ENCODE assay signal across 35 cellular contexts in the genomic region with DNA sequence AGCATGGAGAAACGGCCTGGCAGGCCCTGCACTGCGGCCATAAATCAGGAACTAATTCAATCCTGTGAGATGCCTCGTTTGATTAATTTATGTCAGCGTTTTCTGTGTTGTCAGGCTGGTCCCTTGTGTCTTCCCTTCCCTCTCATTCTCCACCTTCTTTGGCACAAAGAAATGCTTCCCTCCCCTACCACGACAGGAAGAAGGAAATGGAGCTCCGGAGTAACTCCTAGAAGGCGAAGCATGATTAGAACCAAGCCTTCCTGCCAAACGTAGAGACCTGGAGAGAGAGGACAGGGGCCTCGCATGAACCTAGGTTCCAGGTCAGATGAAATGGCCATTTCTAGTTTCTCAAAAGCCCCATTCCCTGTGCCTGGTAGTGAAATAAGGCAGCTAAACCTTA.
"Had no signal": no experiment of that assay in that cellular context is flagged by ENCODE, and none has a peak within 500 bp of the region (broad histone marks: within the 10 kb centered on the region; RNA-seq: fewer than 3 reads in every experiment).

No MANE protein-coding gene starts in this region.

- ATAC-seq: activated CD8-positive, alpha-beta T cell treated with anti-CD3 and anti-CD28 coated beads for 36 hours; activated naive CD4-positive, alpha-beta T cell treated with anti-CD3 and anti-CD28 coated beads, Interleukin-2, amount 50 U/mL, for 72 hours; activated T-cell treated with anti-CD3 and anti-CD28 coated beads, Interleukin-2, amount 50 U/mL, for 4 hours; activated T-cell treated with anti-CD3 and anti-CD28 coated beads, Interleukin-2, amount 50 U/mL, for 72 hours; activated T-helper 17 cell treated with anti-CD3 and anti-CD28 coated beads, Interleukin-2, amount 50 U/mL, for 72 hours; body of pancreas had no signal

- H3K36me3 ChIP-seq: adrenal gland, brain microvascular endothelial cell, breast epithelium had no signal

- H3K27me3 ChIP-seq: adrenal gland, body of pancreas, brain microvascular endothelial cell had no signal

- H3K9me3 Mint-ChIP-seq: activated B cell treated with CpG ODN at 0.5 μM for 24 hours; activated CD4-positive, alpha-beta memory T cell treated with anti-CD3 and anti-CD28 coated beads for 36 hours; activated CD4-positive, alpha-beta T cell treated with anti-CD3 and anti-CD28 coated beads, Interleukin-2, amount 10 ng/mL, durations not matched to agents 24 days and 14 days; activated CD8-positive, alpha-beta T cell treated with anti-CD3 and anti-CD28 coated beads for 36 hours; activated naive CD4-positive, alpha-beta T cell treated with anti-CD3 and anti-CD28 coated beads for 36 hours; activated naive CD8-positive, alpha-beta T cell treated with anti-CD3 and anti-CD28 coated beads for 36 hours; activated T-cell treated with anti-CD3 and anti-CD28 coated beads, Interleukin-2, amount 50 U/mL, for 4 hours; activated T-cell treated with anti-CD3 and anti-CD28 coated beads, Interleukin-2, amount 50 U/mL, for 72 hours; activated T-helper 1 cell treated with anti-CD3 and anti-CD28 coated beads, Interleukin-12 subunit alpha, Interleukin-12 subunit beta, Interleukin-2, Interleukin-4 antibody, amounts not matched to agents 30 ng/mL and 10 ng/mL and 1 ng/mL, durations not matched to agents 14 hours and 24 hours and 36 hours; T-helper 1 cell treated with Interleukin-12 subunit alpha and Interleukin-12 subunit beta and Interleukin-4 antibody, amounts not matched to agents 30 μg/mL and 1 μg/mL, for 36 hours; T-helper 2 cell treated with Interferon-gamma antibody and Interleukin-4, amounts not matched to agents 5 μg/mL and 100 μg/mL, for 36 hours had no signal

- H3K9me3 ChIP-seq: adrenal gland, body of pancreas, breast epithelium had no signal

- DNase-seq: activated B cell treated with CpG ODN at 0.5 μM for 24 hours; activated CD4-positive, alpha-beta memory T cell treated with anti-CD3 and anti-CD28 coated beads for 36 hours; activated CD4-positive, alpha-beta T cell treated with anti-CD3 and anti-CD28 coated beads for 4 hours; activated CD4-positive, alpha-beta T cell treated with anti-CD3 and anti-CD28 coated beads, Interleukin-2, amount 10 ng/mL, durations not matched to agents 24 days and 14 days; activated CD4-positive, alpha-beta T cell treated with anti-CD3 and anti-CD28 coated beads, Interleukin-2, amount 50 U/mL, for 1 hour; activated CD4-positive, alpha-beta T cell treated with anti-CD3 and anti-CD28 coated beads, Interleukin-2, amount 50 U/mL, for 4 hours; activated CD4-positive, CD25-positive, alpha-beta regulatory T cell treated with anti-CD3 and anti-CD28 coated beads, Interleukin-2, amount 50 U/mL, for 72 hours; activated CD8-positive, alpha-beta memory T cell treated with anti-CD3 and anti-CD28 coated beads, Interleukin-2, amount 50 U/mL, for 4 hours; activated CD8-positive, alpha-beta T cell treated with anti-CD3 and anti-CD28 coated beads for 36 hours; activated effector memory CD4-positive, alpha-beta T cell treated with anti-CD3 and anti-CD28 coated beads, Interleukin-2, amount 50 U/mL, for 16 hours; activated gamma-delta T cell treated with Interleukin-2 at 50 U/mL for 16 hours; activated naive CD4-positive, alpha-beta T cell; activated naive CD4-positive, alpha-beta T cell treated with anti-CD3 and anti-CD28 coated beads for 36 hours; activated naive CD4-positive, alpha-beta T cell treated with anti-CD3 and anti-CD28 coated beads, Interleukin-2, amount 50 U/mL, for 16 hours; activated naive CD8-positive, alpha-beta T cell treated with anti-CD3 and anti-CD28 coated beads for 36 hours; activated T-cell treated with anti-CD3 and anti-CD28 coated beads for 4 hours; activated T-cell treated with anti-CD3 and anti-CD28 coated beads, Interleukin-2, amount 50 U/mL, for 1 hour; activated T-cell treated with anti-CD3 and anti-CD28 coated beads, Interleukin-2, amount 50 U/mL, for 4 hours; activated T-cell treated with anti-CD3 and anti-CD28 coated beads, Interleukin-2, amount 50 U/mL, for 72 hours; adrenal gland; amniotic stem cell; aorta; body of pancreas; brain microvascular endothelial cell; central memory CD4-positive, alpha-beta T cell; T-helper 1 cell; T-helper 2 cell; T-helper 9 cell had no signal

- H3K4me3 ChIP-seq: adrenal gland, body of pancreas, breast epithelium had no signal

- H3K27ac ChIP-seq: adrenal gland, body of pancreas, brain microvascular endothelial cell, breast epithelium, VCaP had no signal

- H3K4me3 Mint-ChIP-seq: activated B cell treated with CpG ODN at 0.5 μM for 24 hours; activated CD4-positive, alpha-beta memory T cell treated with anti-CD3 and anti-CD28 coated beads for 36 hours; activated CD4-positive, alpha-beta T cell treated with anti-CD3 and anti-CD28 coated beads, Interleukin-2, amount 10 ng/mL, durations not matched to agents 24 days and 14 days; activated CD8-positive, alpha-beta T cell treated with anti-CD3 and anti-CD28 coated beads for 36 hours; activated naive CD4-positive, alpha-beta T cell treated with anti-CD3 and anti-CD28 coated beads for 36 hours; activated naive CD8-positive, alpha-beta T cell treated with anti-CD3 and anti-CD28 coated beads for 36 hours; activated T-cell treated with anti-CD3 and anti-CD28 coated beads, Interleukin-2, amount 50 U/mL, for 4 hours; activated T-cell treated with anti-CD3 and anti-CD28 coated beads, Interleukin-2, amount 50 U/mL, for 72 hours; activated T-helper 1 cell treated with anti-CD3 and anti-CD28 coated beads, Interleukin-12 subunit alpha, Interleukin-12 subunit beta, Interleukin-2, Interleukin-4 antibody, amounts not matched to agents 30 ng/mL and 10 ng/mL and 1 ng/mL, durations not matched to agents 14 hours and 24 hours and 36 hours; activated T-helper 17 cell treated with anti-CD3 and anti-CD28 coated beads, Interleukin-2, amount 50 U/mL, for 72 hours; T-helper 1 cell treated with Interleukin-12 subunit alpha and Interleukin-12 subunit beta and Interleukin-4 antibody, amounts not matched to agents 30 μg/mL and 1 μg/mL, for 36 hours; T-helper 2 cell treated with Interferon-gamma antibody and Interleukin-4, amounts not matched to agents 5 μg/mL and 100 μg/mL, for 36 hours had no signal

- H3K4me1 Mint-ChIP-seq: activated B cell treated with CpG ODN at 0.5 μM for 24 hours; activated naive CD8-positive, alpha-beta T cell treated with anti-CD3 and anti-CD28 coated beads for 36 hours; activated T-helper 17 cell treated with anti-CD3 and anti-CD28 coated beads, Interleukin-2, amount 50 U/mL, for 72 hours had no signal

- H3K4me1 ChIP-seq: adrenal gland, body of pancreas, breast epithelium had no signal

- H3K27ac Mint-ChIP-seq: activated B cell treated with CpG ODN at 0.5 μM for 24 hours; activated CD4-positive, alpha-beta memory T cell treated with anti-CD3 and anti-CD28 coated beads for 36 hours; activated CD4-positive, alpha-beta T cell treated with anti-CD3 and anti-CD28 coated beads, Interleukin-2, amount 10 ng/mL, durations not matched to agents 24 days and 14 days; activated CD8-positive, alpha-beta T cell treated with anti-CD3 and anti-CD28 coated beads for 36 hours; activated naive CD4-positive, alpha-beta T cell treated with anti-CD3 and anti-CD28 coated beads for 36 hours; activated naive CD4-positive, alpha-beta T cell treated with anti-CD3 and anti-CD28 coated beads, Interleukin-2, amount 50 U/mL, for 72 hours; activated naive CD8-positive, alpha-beta T cell treated with anti-CD3 and anti-CD28 coated beads for 36 hours; activated T-cell treated with anti-CD3 and anti-CD28 coated beads, Interleukin-2, amount 50 U/mL, for 72 hours; activated T-helper 1 cell treated with anti-CD3 and anti-CD28 coated beads, Interleukin-12 subunit alpha, Interleukin-12 subunit beta, Interleukin-2, Interleukin-4 antibody, amounts not matched to agents 30 ng/mL and 10 ng/mL and 1 ng/mL, durations not matched to agents 14 hours and 24 hours and 36 hours; activated T-helper 17 cell treated with anti-CD3 and anti-CD28 coated beads, Interleukin-2, amount 50 U/mL, for 72 hours; T-helper 1 cell treated with Interleukin-12 subunit alpha and Interleukin-12 subunit beta and Interleukin-4 antibody, amounts not matched to agents 30 μg/mL and 1 μg/mL, for 36 hours; T-helper 2 cell treated with Interferon-gamma antibody and Interleukin-4, amounts not matched to agents 5 μg/mL and 100 μg/mL, for 36 hours had no signal

- H3K27me3 Mint-ChIP-seq: activated B cell treated with CpG ODN at 0.5 μM for 24 hours; activated CD4-positive, alpha-beta memory T cell treated with anti-CD3 and anti-CD28 coated beads for 36 hours; activated CD4-positive, alpha-beta T cell treated with anti-CD3 and anti-CD28 coated beads, Interleukin-2, amount 10 ng/mL, durations not matched to agents 24 days and 14 days; activated CD8-positive, alpha-beta T cell treated with anti-CD3 and anti-CD28 coated beads for 36 hours; activated naive CD8-positive, alpha-beta T cell treated with anti-CD3 and anti-CD28 coated beads for 36 hours had no signal

- H3K36me3 Mint-ChIP-seq: activated CD4-positive, alpha-beta memory T cell treated with anti-CD3 and anti-CD28 coated beads for 36 hours; activated naive CD4-positive, alpha-beta T cell treated with anti-CD3 and anti-CD28 coated beads, Interleukin-2, amount 50 U/mL, for 72 hours; activated naive CD8-positive, alpha-beta T cell treated with anti-CD3 and anti-CD28 coated beads for 36 hours had no signal
